22 cellular contexts compared by ENCODE assay signal in the genomic region with DNA sequence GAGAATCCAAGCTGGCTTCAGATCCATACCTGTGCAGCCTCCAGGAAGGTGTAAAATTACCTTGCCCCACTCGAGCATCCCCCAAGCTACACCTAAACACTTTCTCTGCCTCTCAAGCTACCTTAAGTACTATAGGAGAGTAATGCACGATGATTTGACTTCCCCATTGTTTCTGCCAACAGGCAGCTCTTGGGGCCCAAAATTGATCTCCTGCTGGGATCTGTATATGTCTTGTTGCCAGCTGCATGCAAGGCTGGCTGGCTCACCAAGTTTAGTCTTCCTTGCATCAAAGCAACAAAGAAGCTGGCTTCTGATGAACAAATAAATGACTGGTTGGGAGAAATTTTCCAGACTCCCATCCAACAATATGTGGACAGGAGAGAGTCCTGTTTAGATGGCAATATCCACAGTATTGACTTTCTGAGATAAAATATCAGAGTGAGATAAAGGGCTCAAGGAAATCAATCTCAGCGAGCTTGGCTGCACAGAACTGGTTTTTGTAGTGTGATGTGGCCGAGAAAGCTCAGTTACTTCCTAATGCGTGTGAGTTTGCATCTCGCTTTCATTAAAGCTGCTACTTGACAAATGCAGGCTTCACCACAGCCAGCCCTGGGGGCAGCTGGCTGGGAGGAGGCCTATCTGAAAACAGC.
"Had no signal": no experiment of that assay in that cellular context is flagged by ENCODE, and none has a peak within 500 bp of the region (broad histone marks: within the 10 kb centered on the region; RNA-seq: fewer than 3 reads in every experiment).

No MANE protein-coding gene starts in this region.

- DNase-seq: activated CD4-positive, alpha-beta memory T cell treated with anti-CD3 and anti-CD28 coated beads for 36 hours; activated CD4-positive, alpha-beta T cell treated with anti-CD3 and anti-CD28 coated beads for 4 hours; activated CD8-positive, alpha-beta memory T cell treated with anti-CD3 and anti-CD28 coated beads, Interleukin-2, amount 50 U/mL, for 4 hours; activated gamma-delta T cell; activated naive CD4-positive, alpha-beta T cell treated with anti-CD3 and anti-CD28 coated beads, Interleukin-2, amount 10 ng/mL, durations not matched to agents 7 days and 5 days; activated naive CD8-positive, alpha-beta T cell treated with anti-CD3 and anti-CD28 coated beads, Interleukin-2, amount 10 ng/mL, durations not matched to agents 7 days and 5 days; activated T-cell treated with anti-CD3 and anti-CD28 coated beads, Interleukin-2, amount 50 U/mL, for 24 hours; central memory CD4-positive, alpha-beta T cell; endodermal cell; left lung; mesendoderm; stimulated activated CD4-positive, alpha-beta T cell treated with anti-CD3 and anti-CD28 coated beads, Interleukin-2, amount 100 ng/mL, for 24 hours; stimulated activated naive CD4-positive, alpha-beta T cell; T-helper 9 cell had no signal

- H3K36me3 ChIP-seq: breast epithelium, left lung, right atrium auricular region, tibial nerve had no signal

- ATAC-seq: esophagus mucosa; left lung; natural killer cell treated with Interleukin-12 subunit alpha and Interleukin-12 subunit beta and Interleukin-15 and Interleukin-18, amount 100 ng/mL, for 72 hours had no signal

- H3K27me3 ChIP-seq: breast epithelium, right atrium auricular region, tibial nerve had no signal

- H3K4me1 ChIP-seq: breast epithelium, left lung, right atrium auricular region, tibial nerve had no signal

- H3K4me3 ChIP-seq: breast epithelium, left lung, lung, right atrium auricular region, smooth muscle cell, tibial nerve had no signal

- H3K27ac ChIP-seq: breast epithelium, left lung, right atrium auricular region, tibial nerve, VCaP had no signal
